1 cellular context compared by ENCODE assay signal in the genomic region with DNA sequence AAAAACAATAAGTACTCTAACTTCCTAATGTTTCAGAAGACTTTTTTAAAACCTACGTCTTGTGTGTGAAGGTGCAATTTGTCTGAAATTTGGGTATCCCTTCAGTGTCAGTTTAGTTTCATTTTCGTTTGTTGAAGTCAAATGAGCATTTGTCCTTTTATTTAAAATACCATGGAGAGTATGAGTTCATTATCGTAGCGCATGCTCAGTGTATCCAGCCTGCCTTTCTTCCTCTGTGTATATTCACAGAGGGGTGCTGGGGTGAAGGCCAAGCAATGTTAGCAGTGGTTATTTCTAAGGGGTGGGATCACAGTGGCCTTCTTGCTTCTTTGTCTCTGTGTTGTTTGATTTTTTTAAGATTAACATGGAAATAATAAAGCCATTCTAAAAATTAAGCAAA.
TF ChIP-seq lines count a peak whose summit lies in the region.

No MANE protein-coding gene starts in this region.

TF ChIP-seq in SK-N-SH, 30 proteins besides CTCF, POLR2A, EP300 and RAD21 (continued from another document):
- TF ChIP-seq, protein P1, sequence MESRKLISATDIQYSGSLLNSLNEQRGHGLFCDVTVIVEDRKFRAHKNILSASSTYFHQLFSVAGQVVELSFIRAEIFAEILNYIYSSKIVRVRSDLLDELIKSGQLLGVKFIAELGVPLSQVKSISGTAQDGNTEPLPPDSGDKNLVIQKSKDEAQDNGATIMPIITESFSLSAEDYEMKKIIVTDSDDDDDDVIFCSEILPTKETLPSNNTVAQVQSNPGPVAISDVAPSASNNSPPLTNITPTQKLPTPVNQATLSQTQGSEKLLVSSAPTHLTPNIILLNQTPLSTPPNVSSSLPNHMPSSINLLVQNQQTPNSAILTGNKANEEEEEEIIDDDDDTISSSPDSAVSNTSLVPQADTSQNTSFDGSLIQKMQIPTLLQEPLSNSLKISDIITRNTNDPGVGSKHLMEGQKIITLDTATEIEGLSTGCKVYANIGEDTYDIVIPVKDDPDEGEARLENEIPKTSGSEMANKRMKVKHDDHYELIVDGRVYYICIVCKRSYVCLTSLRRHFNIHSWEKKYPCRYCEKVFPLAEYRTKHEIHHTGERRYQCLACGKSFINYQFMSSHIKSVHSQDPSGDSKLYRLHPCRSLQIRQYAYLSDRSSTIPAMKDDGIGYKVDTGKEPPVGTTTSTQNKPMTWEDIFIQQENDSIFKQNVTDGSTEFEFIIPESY (IDR thresholded peaks at IDR 0.05; ENCODE audit: borderline replicate concordance, low read depth): no peak
- TF ChIP-seq, protein P2, sequence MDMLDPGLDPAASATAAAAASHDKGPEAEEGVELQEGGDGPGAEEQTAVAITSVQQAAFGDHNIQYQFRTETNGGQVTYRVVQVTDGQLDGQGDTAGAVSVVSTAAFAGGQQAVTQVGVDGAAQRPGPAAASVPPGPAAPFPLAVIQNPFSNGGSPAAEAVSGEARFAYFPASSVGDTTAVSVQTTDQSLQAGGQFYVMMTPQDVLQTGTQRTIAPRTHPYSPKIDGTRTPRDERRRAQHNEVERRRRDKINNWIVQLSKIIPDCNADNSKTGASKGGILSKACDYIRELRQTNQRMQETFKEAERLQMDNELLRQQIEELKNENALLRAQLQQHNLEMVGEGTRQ (IDR thresholded peaks at IDR 0.05; ENCODE audit: borderline replicate concordance, low read depth, low read length): no peak
- TF ChIP-seq TAF1 (IDR thresholded peaks at IDR 0.05; ENCODE audit: borderline replicate concordance, low read depth, low read length) (no peak), NFIC (IDR thresholded peaks at IDR 0.05; ENCODE audit: borderline replicate concordance) (no peak), ELF1 (IDR thresholded peaks at IDR 0.05) (no peak)
TF ChIP-seq in SK-N-SH: peak in this region for 0.
